ENCODE assay signal across 8 cellular contexts in the genomic region with DNA sequence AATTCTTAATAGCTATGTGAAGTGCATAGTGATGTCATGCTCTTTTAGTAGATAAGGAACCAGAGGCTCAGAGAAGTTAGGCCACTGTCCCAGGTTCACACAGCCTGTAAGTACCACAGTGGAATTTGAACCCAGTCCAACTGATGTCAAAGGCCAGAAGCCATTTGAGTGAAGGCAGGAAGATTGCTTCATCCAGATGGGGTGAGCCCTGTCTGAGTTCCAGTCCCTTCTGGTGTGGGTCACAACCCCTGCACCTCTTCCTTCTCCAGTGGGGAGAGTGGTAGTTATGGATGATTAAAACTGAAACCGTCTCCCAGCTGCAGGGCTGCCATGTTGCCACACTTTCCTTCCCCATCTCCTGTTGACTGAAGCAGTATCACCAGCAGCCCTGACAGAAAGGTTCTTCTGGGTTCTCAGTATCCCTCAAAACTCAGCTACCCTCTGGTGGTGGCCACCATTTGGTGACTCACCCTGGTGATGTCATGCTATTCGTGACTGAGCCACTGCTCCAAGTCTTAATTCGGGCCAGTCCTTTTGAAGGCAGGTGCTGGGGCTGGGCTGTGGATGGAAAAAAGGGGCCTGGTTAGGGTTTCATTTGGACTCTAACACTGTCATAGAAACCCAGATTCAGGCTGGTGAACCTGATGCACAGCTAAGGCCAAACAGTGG. TPM values are rescaled to one million over a fixed set of nuclear protein-coding genes. Genes with fewer than 3 reads are reported as not detected.
DNase-seq lines count a peak whose midpoint lies in the region; ATAC-seq and TF ChIP-seq lines count a peak whose summit lies in the region.

No MANE protein-coding gene starts in this region.

- H3K36me3 ChIP-seq in SJCRH30 (no peaks in the 10 kb centered on the region), brain microvascular endothelial cell (replicated peaks) (no peaks in the 10 kb centered on the region)

- peak; percentile 84 for DNase-seq in EH (ENCODE audit: low read depth)
- DNase-seq in SJCRH30 = peak; percentile 65 to 72
- DNase-seq in brain microvascular endothelial cell = peak; percentile 71
- DNase-seq in lung microvascular endothelial cell (ENCODE audit: low read depth in 2 of 2) = peak; percentile 39 to 45
- peak; percentile 77 for DNase-seq in stromal cell of bone marrow (ENCODE audit: low read depth)
- no peak for DNase-seq in middle frontal gyrus (ENCODE audit: extremely low spot score, low spot score)

- in situ Hi-C loops in brain microvascular endothelial cell (cut with HindIII; ENCODE audit: low pct_ligation_motif_present, low sequenced_read_pairs) = no loop called here

- ATAC-seq in GM18861 (IDR thresholded peaks at IDR 0.05; ENCODE audit: unreplicated experiment) (no peak), GM21825 (IDR thresholded peaks at IDR 0.05; ENCODE audit: unreplicated experiment) (no peak)

- H3K4me3 ChIP-seq in SJCRH30 (no peak overlapping the region), brain microvascular endothelial cell (ENCODE audit: low read depth, low read length) (no peak overlapping the region)

- TF ChIP-seq CTCF in brain microvascular endothelial cell (IDR thresholded peaks at IDR 0.05; ENCODE audit: low read depth, low read length, missing control alignments) = no peak

- H3K9me3 ChIP-seq in SJCRH30 (replicated peaks) = no peaks in the 10 kb centered on the region

- H3K27me3 ChIP-seq in SJCRH30 = no peaks in the 10 kb centered on the region
- no peaks in the 10 kb centered on the region for H3K27me3 ChIP-seq in brain microvascular endothelial cell (replicated peaks)

- peaks cover 10% of the 10 kb centered on the region for H3K4me1 ChIP-seq in SJCRH30

- H3K27ac ChIP-seq in SJCRH30 (no peak overlapping the region), brain microvascular endothelial cell (no peak overlapping the region)

RNA-seq across cellular contexts. Expression of a gene that starts 1.5 kb away (rescaled TPM):
- 0.08 and 0.15 TPM in 2 replicates for total RNA-seq in SJCRH30 (2014; rRNA removed; shearing (Covaris generic))
- 0.22 TPM in 1 of 2 replicates, not detected in the other for total RNA-seq in lung microvascular endothelial cell

RNA-seq across cellular contexts. Expression of a gene that starts 20.4 kb away (rescaled TPM):
- 94.8 and 101 TPM in 2 replicates for total RNA-seq in SJCRH30 (2014; rRNA removed; shearing (Covaris generic))
- 32.9 and 36.3 TPM in 2 replicates for total RNA-seq in lung microvascular endothelial cell

RNA-seq across cellular contexts. Expression of a gene that starts 32.2 kb away (rescaled TPM):
- total RNA-seq in SJCRH30 (2014; rRNA removed; shearing (Covaris generic)) = 5.8 and 6.1 TPM in 2 replicates
- total RNA-seq in lung microvascular endothelial cell = 4.8 and 6.3 TPM in 2 replicates

RNA-seq across cellular contexts. Expression of a gene that starts 34.2 kb away (rescaled TPM):
- total RNA-seq in SJCRH30 (2014; rRNA removed; shearing (Covaris generic)) = 0.18 and 0.26 TPM in 2 replicates
- under 0.01 and 0.60 TPM in 2 replicates for total RNA-seq in lung microvascular endothelial cell

RNA-seq across cellular contexts. Expression of a gene that starts 49.7 kb away (rescaled TPM):
- 257 and 271 TPM in 2 replicates for total RNA-seq in SJCRH30 (2014; rRNA removed; shearing (Covaris generic))
- total RNA-seq in lung microvascular endothelial cell = 141 and 159 TPM in 2 replicates
